ENCODE assay signal across 8 cellular contexts in genomic region chr19:11435057-11435832, GRCh38. TPM values are rescaled to one million over a fixed set of nuclear protein-coding genes. Genes with fewer than 3 reads are reported as not detected.
DNase-seq lines count a peak whose midpoint lies in the region; ATAC-seq and TF ChIP-seq lines count a peak whose summit lies in the region.

ODAD3 (minus strand) TSS chr19:11435121; CDS start chr19:11435016, 105 bp downstream.
PRKCSH (plus strand) TSS chr19:11435635; CDS start chr19:11436118, 483 bp downstream.

- TF ChIP-seq CTCF in CD4-positive, alpha-beta T cell (IDR thresholded peaks at IDR 0.05) = peak; percentile 87
- peak; percentile 65 to 98 (median 91) for TF ChIP-seq CTCF in dorsolateral prefrontal cortex (IDR thresholded peaks at IDR 0.05 in 54 of 56, conservative IDR thresholded peaks at IDR 0.05 in 2 of 56; ENCODE audit: low read depth in 1 of 56, partially characterized antibody in 56 of 56)
- peak; percentile 81 to 98 (median 90) for TF ChIP-seq CTCF in right lobe of liver (IDR thresholded peaks at IDR 0.05)

- 0% methylated on average over 30 of the region's 53 CpGs for WGBS in right lobe of liver (ENCODE audit: insufficient coverage, low coverage, low lambda C conversion rate, missing lambda C conversion rate)

- H3K4me3 ChIP-seq in dorsolateral prefrontal cortex = peak within 1 kb of the TSS; percentile 69 to 96 (median 85)
- peak within 1 kb of the TSS; percentile 72 to 89 (median 83) for H3K4me3 ChIP-seq in right lobe of liver

- peak within 1 kb of the TSS; percentile 58 for H3K27ac ChIP-seq in CD4-positive, alpha-beta T cell (ENCODE audit: low read depth, low read length)
- H3K27ac ChIP-seq in dorsolateral prefrontal cortex (peak within 1 kb of the TSS; percentile 69 to 99 (median 96)), right lobe of liver (peak within 1 kb of the TSS; percentile 47 to 72 (median 67))

- H3K4me1 Mint-ChIP-seq in CD4-positive, alpha-beta T cell (ENCODE audit: low read depth) = peaks cover 21% of the 10 kb centered on the region

- no peaks in the 10 kb centered on the region for H3K27me3 ChIP-seq in CD4-positive, alpha-beta T cell (ENCODE audit: control insufficient read depth, insufficient read depth, low read length)
- no peaks in the 10 kb centered on the region for H3K27me3 ChIP-seq in dorsolateral prefrontal cortex
- no peaks in the 10 kb centered on the region for H3K27me3 ChIP-seq in right lobe of liver

- H3K4me1 ChIP-seq in right lobe of liver = peaks cover 0 to 11% (median 5%) of the 10 kb centered on the region in 4 donors

- CTCF ChIA-PET in CD4-positive, alpha-beta T cell (lab: Charles Lee) = interaction anchor here (0.6 to 3.7 kb wide), 17 partner anchors 9 to 776 kb away, joined by 3 to 38 read pairs (median 4); partner anchors contain the start of genes CCDC159, ELOF1, SWSAP1 and TMEM205

- DNase-seq in CD4-positive, alpha-beta T cell = peak; percentile 95 to 98 (median 97)
- DNase-seq in NCI-H748 treated with DMSO at 0.1 percent for 48 hours (lab: John Stamatoyannopoulos, UW) = peak; percentile 92
- peak; percentile 99 to 100 for DNase-seq in activated CD4-positive, alpha-beta T cell treated with anti-CD3 and anti-CD28 coated beads, Interleukin-2, amount 50 U/mL, for 48 hours
- DNase-seq in dorsolateral prefrontal cortex = peak; percentile 98 to 100 (median 100)
- DNase-seq in right lobe of liver = peak; percentile 99 to 100 (median 100)
- peak; percentile 96 to 98 for DNase-seq in stimulated activated CD4-positive, alpha-beta T cell treated with anti-CD3 and anti-CD28 coated beads, Interleukin-4, amount 100 ng/mL, for 4 hours

- no peaks in the 10 kb centered on the region for H3K9me3 ChIP-seq in CD4-positive, alpha-beta T cell (ENCODE audit: control insufficient read depth, low read length)
- no peaks in the 10 kb centered on the region for H3K9me3 ChIP-seq in right lobe of liver

- H3K27me3 Mint-ChIP-seq in CD4-positive, alpha-beta T cell = no peaks in the 10 kb centered on the region

- POLR2A ChIA-PET in CD4-positive, alpha-beta T cell (lab: Charles Lee) = interaction anchor here (0.6 to 1.7 kb wide), 13 partner anchors 13 to 553 kb away, joined by 3 to 40 read pairs (median 3); partner anchors contain the start of genes CCDC159, ECSIT, ELOF1 and SWSAP1

- peaks cover 0 to 33% (median 13%) of the 10 kb centered on the region in 4 donors for H3K36me3 ChIP-seq in right lobe of liver

- H3K27ac Mint-ChIP-seq in CD4-positive, alpha-beta T cell = peak within 1 kb of the TSS; percentile 84

- H3K9me3 Mint-ChIP-seq in CD4-positive, alpha-beta T cell = no peaks in the 10 kb centered on the region

- H3K36me3 Mint-ChIP-seq in CD4-positive, alpha-beta T cell (ENCODE audit: low read depth) = peaks cover 32% of the 10 kb centered on the region

- TF ChIP-seq POLR2A in right lobe of liver (IDR thresholded peaks at IDR 0.05) = peak; percentile 39

- intact Hi-C loops in CD4-positive, alpha-beta T cell (cut with DNase I, micrococcal nuclease) = loop anchor here (1.0 to 10.0 kb wide), 7 partner anchors 47 to 150 kb away; partner anchors contain the start of genes CCDC159 (in 2 of the 2), ELAVL3 (in 2 of the 2) and TMEM205 (in 2 of the 2)
- intact Hi-C loops in dorsolateral prefrontal cortex (cut with DNase I) = loop anchor here (1.0 to 5.0 kb wide), 4 partner anchors 47 to 143 kb away; partner anchors contain the start of gene TSPAN16 (in 1 of the 2)
- intact Hi-C loops in right lobe of liver (cut with DNase I) = no loop called here

- H3K4me3 Mint-ChIP-seq in CD4-positive, alpha-beta T cell = peak within 1 kb of the TSS; percentile 96

- peak; percentile 94 for ATAC-seq in CD4-positive, alpha-beta T cell (ENCODE audit: poor library complexity)
- ATAC-seq in GM19395 (IDR thresholded peaks at IDR 0.05; ENCODE audit: unreplicated experiment) = peak; percentile 87
- ATAC-seq in HG03565 (IDR thresholded peaks at IDR 0.05; ENCODE audit: unreplicated experiment) = peak; percentile 74
- peak; percentile 94 to 97 (median 96) for ATAC-seq in right lobe of liver

RNA-seq across cellular contexts. Expression of gene ODAD3, which starts in this region (rescaled TPM):
- not detected for total RNA-seq in CD4-positive, alpha-beta T cell
- total RNA-seq in dorsolateral prefrontal cortex = 10 to 100 TPM in 3 of 120 experiments, 1 to 10 TPM in 117; 1.5 to 15.0 (median 4.5) TPM
- total RNA-seq in right lobe of liver = under 1 TPM; 0.21 to 0.73 (median 0.54) TPM

RNA-seq across cellular contexts. Expression of gene PRKCSH, which starts in this region (rescaled TPM):
- 100 to 1,000 TPM; 257 to 260 TPM for total RNA-seq in CD4-positive, alpha-beta T cell
- 100 to 1,000 TPM; 166 to 389 (median 218) TPM for total RNA-seq in dorsolateral prefrontal cortex
- total RNA-seq in right lobe of liver = 100 to 1,000 TPM; 114 to 206 (median 192) TPM

Comparison
In these comparisons a context has a peak if more than half of its experiments do, and no peak if none do; other contexts are left out.
1. Peak in every context shown above with its lines: DNase-seq, ATAC-seq, H3K4me3 ChIP-seq and H3K27ac ChIP-seq.
2. intact Hi-C loops: an anchor here in CD4-positive, alpha-beta T cell (1.0 to 10.0 kb wide) and dorsolateral prefrontal cortex (1.0 to 5.0 kb wide); none called in right lobe of liver.